In genomic region chr1:7448986-7449385, GRCh38 we compare ENCODE assay signal across 4 cellular contexts.
"Had no signal": no experiment of that assay in that cellular context is flagged by ENCODE, and none has a peak within 500 bp of the region (broad histone marks: within the 10 kb centered on the region; RNA-seq: fewer than 3 reads in every experiment).

No MANE protein-coding gene starts in this region.

- H2AFZ ChIP-seq: GM23338 had no signal

- H3K4me2 ChIP-seq: GM23338 had no signal

- H3K4me3 ChIP-seq: GM23338 had no signal

- DNase-seq: H9, HCEC 1CT, IMR-90 had no signal
